Comparison of ENCODE assay signal across 9 cellular contexts in genomic region chr11:122439911-122440782, GRCh38.
DNase-seq lines count a peak whose midpoint lies in the region; ATAC-seq, FAIRE-seq and TF ChIP-seq lines count a peak whose summit lies in the region.
"Had no signal": no experiment of that assay in that cellular context is flagged by ENCODE, and none has a peak within 500 bp of the region (broad histone marks: within the 10 kb centered on the region; RNA-seq: fewer than 3 reads in every experiment).

No MANE protein-coding gene starts in this region.

- H3K4me2 ChIP-seq in astrocyte (ENCODE audit: low read length) (peak overlapping the region; percentile 85), smooth muscle cell (peak overlapping the region; percentile 98), OCI-LY7 (ENCODE audit: low read length) (no peak overlapping the region)

- FAIRE-seq in astrocyte (lab: Jason Lieb, UNC): no peak
- FAIRE-seq: bronchial epithelial cell had no signal

- H3K9me2 ChIP-seq in OCI-LY7 (ENCODE audit: insufficient read depth, low read length): no peaks in the 10 kb centered on the region

- H3K36me3 Mint-ChIP-seq in astrocyte (ENCODE audit: low read depth, unreplicated experiment): no peaks in the 10 kb centered on the region

- H4K20me1 ChIP-seq in astrocyte (ENCODE audit: insufficient read depth, low read length) (no peaks in the 10 kb centered on the region), smooth muscle cell (ENCODE audit: low read depth) (no peaks in the 10 kb centered on the region), OCI-LY7 (ENCODE audit: insufficient read depth, low read length) (no peaks in the 10 kb centered on the region)

- intact Hi-C loops in OCI-LY7 (cut with micrococcal nuclease; ENCODE audit: unreplicated experiment): no loop called here

- no TSS peak for BruUV-seq in OCI-LY7 (replicated peaks; lab: Mats Ljungman, UMichigan)

- ATAC-seq in HG02870 (IDR thresholded peaks at IDR 0.05; ENCODE audit: unreplicated experiment): no peak
- ATAC-seq in HG03097 (IDR thresholded peaks at IDR 0.05; ENCODE audit: low FRiP score, unreplicated experiment): no peak

- no peaks in the 10 kb centered on the region for H3K9me3 Mint-ChIP-seq in astrocyte (ENCODE audit: unreplicated experiment)

- H3K4me3 Mint-ChIP-seq in astrocyte (ENCODE audit: unreplicated experiment): peak overlapping the region; percentile 82

- POLR2A ChIA-PET in OCI-LY7 (lab: Charles Lee): no interaction called here

- H3F3A ChIP-seq in smooth muscle cell (ENCODE audit: low read depth): peaks cover 9% of the 10 kb centered on the region

- peak overlapping the region; percentile 48 for H2AFZ ChIP-seq in astrocyte (ENCODE audit: low read depth, low read length)
- peak overlapping the region; percentile 99 for H2AFZ ChIP-seq in smooth muscle cell (ENCODE audit: low read depth)
- H2AFZ ChIP-seq in OCI-LY7 (ENCODE audit: low read length): no peak overlapping the region

- H3K9me3 ChIP-seq in astrocyte (ENCODE audit: insufficient read depth, low read depth, low read length) (no peaks in the 10 kb centered on the region), iPS-18c (ENCODE audit: control insufficient read depth, insufficient read depth, low read length) (no peaks in the 10 kb centered on the region), smooth muscle cell (replicated peaks; ENCODE audit: low read depth) (no peaks in the 10 kb centered on the region), OCI-LY7 (ENCODE audit: low read length) (no peaks in the 10 kb centered on the region)

- H3K36me3 ChIP-seq in astrocyte (ENCODE audit: insufficient read depth, low read length) (no peaks in the 10 kb centered on the region), smooth muscle cell (ENCODE audit: low read depth) (no peaks in the 10 kb centered on the region), OCI-LY7 (ENCODE audit: insufficient read depth, low read length) (no peaks in the 10 kb centered on the region)

- 13% methylated on average over 23 of the region's 27 CpGs for WGBS in smooth muscle cell (ENCODE audit: low lambda C conversion rate)

- H3K27ac Mint-ChIP-seq in astrocyte (ENCODE audit: unreplicated experiment): peak overlapping the region; percentile 83

- H3K4me3 ChIP-seq in astrocyte (ENCODE audit: insufficient read depth, low read depth, low read length): peak overlapping the region; percentile 51
- H3K4me3 ChIP-seq in iPS-18c (ENCODE audit: insufficient read depth, low read depth, low read length): peak overlapping the region; percentile 9; the same call in 1 of the 2 replicates
- peak overlapping the region; percentile 73 for H3K4me3 ChIP-seq in smooth muscle cell
- no peak overlapping the region for H3K4me3 ChIP-seq in OCI-LY7 (ENCODE audit: low read depth, low read length, poor library complexity, severe bottlenecking)

- CTCF ChIA-PET in OCI-LY7 (lab: Charles Lee; ENCODE audit: unreplicated experiment): no interaction called here

- H3K79me2 ChIP-seq in astrocyte (ENCODE audit: insufficient read depth, low read length) (no peaks in the 10 kb centered on the region), smooth muscle cell (ENCODE audit: low read depth) (no peaks in the 10 kb centered on the region), OCI-LY7 (ENCODE audit: insufficient read depth, low read depth, low read length) (no peaks in the 10 kb centered on the region)

- H3K27me3 ChIP-seq in astrocyte (ENCODE audit: insufficient read depth, low read length): peaks cover 29% of the 10 kb centered on the region
- H3K27me3 ChIP-seq in smooth muscle cell (ENCODE audit: low read depth): no peaks in the 10 kb centered on the region

- H3K4me1 ChIP-seq in astrocyte (ENCODE audit: insufficient read depth, low read length) (peaks cover 11% of the 10 kb centered on the region), smooth muscle cell (ENCODE audit: low read depth) (peaks cover 21% of the 10 kb centered on the region), OCI-LY7 (ENCODE audit: insufficient read depth, low read length, poor library complexity, severe bottlenecking) (no peaks in the 10 kb centered on the region)

- no peak overlapping the region for H3K27ac ChIP-seq in astrocyte (ENCODE audit: low read depth, low read length)
- H3K27ac ChIP-seq in smooth muscle cell (ENCODE audit: low read depth): peak overlapping the region; percentile 66
- H3K27ac ChIP-seq in OCI-LY7 (ENCODE audit: low read depth, low read length, poor library complexity, severe bottlenecking): no peak overlapping the region

- no peaks in the 10 kb centered on the region for H3K4me1 Mint-ChIP-seq in astrocyte (ENCODE audit: low read depth, unreplicated experiment)

- TF ChIP-seq CTCF in astrocyte (IDR thresholded peaks at IDR 0.05; ENCODE audit: insufficient read depth, low read depth, low read length) (no peak), smooth muscle cell (IDR thresholded peaks at IDR 0.05; ENCODE audit: borderline replicate concordance, insufficient read depth, poor library complexity, severe bottlenecking) (no peak), OCI-LY7 (conservative IDR thresholded peaks at IDR 0.05; ENCODE audit: low read length) (no peak)

- H3K9ac ChIP-seq in astrocyte (ENCODE audit: low read length) (peak overlapping the region; percentile 38), smooth muscle cell (ENCODE audit: low read depth) (peak overlapping the region; percentile 84)

- H3K27me3 Mint-ChIP-seq in astrocyte (ENCODE audit: low read depth, unreplicated experiment): peaks cover 4% of the 10 kb centered on the region

- DNase-seq in HuH-7 (ENCODE audit: low spot score): peak; percentile 10
- peak; percentile 31 for DNase-seq in astrocyte (ENCODE audit: low read depth)
- DNase-seq in smooth muscle cell (lab: John Stamatoyannopoulos, UW; ENCODE audit: unreplicated experiment): no peak
- DNase-seq in OCI-LY7 (ENCODE audit: low spot score): no peak
- DNase-seq in activated CD4-positive, alpha-beta T cell treated with anti-CD3 and anti-CD28 coated beads for 1 hour: no peak

Comparison
In these comparisons a context has a peak if more than half of its experiments do, and no peak if none do; other contexts are left out.
1. DNase-seq: peak in HuH-7 (single experiment) and astrocyte (single experiment); none in smooth muscle cell (single experiment), OCI-LY7 (single experiment) and activated CD4-positive, alpha-beta T cell treated with anti-CD3 and anti-CD28 coated beads for 1 hour (single experiment).